In the genomic region with DNA sequence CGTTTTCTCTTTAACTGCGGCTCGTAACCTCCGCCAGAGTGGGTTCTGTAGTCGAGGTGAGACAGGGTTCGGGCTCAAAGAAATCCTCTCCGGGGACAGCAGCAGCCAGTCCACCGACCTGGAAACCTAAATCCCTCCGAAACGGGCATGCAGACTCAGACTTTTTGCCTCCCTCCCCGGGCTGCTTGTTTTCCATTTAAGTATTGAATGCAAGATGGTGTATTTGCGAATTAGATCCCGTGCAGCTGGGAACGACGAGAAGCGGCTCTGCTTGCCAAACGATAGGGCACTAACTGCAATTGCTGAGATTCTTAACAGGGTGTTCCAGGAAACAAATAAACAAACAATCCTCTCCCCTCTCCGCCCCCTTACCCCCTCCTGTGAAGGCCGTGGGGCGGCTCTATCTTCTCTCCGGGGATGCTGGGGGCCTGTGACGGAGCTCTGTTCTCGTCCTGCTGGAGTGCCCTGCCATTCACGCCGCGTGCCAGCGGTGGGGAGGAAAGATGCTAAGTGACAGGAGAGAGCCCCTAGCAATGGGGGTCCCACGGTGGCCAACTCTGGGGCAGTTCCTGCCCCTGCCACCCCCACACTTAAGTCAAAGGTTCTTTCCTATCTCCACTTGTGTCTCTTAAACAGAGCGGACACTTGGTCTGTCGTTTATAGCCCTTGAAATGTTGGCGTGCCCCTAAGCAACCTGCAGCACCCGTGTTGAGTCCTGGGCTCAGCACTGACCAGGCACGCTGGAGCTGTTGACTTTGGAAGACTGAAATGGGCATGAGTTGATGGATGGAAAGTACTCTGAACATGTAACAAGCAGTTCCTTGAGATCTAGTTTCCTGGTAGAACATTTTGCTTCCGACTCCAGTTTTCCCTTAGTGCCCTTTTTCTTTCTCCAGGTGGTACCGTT, we compare ENCODE assay signal across 8 cellular contexts. TPM values are rescaled to one million over a fixed set of nuclear protein-coding genes. Genes with fewer than 3 reads are reported as not detected.
A peak's percentile ranks its signal among the peaks of the same experiment; 100 is the strongest.
DNase-seq lines count a peak whose midpoint lies in the region; ATAC-seq and TF ChIP-seq lines count a peak whose summit lies in the region.

No MANE protein-coding gene starts in this region.

- H3K27ac Mint-ChIP-seq in MCF 10A (ENCODE audit: low read depth, unreplicated experiment) = peak overlapping the region; percentile 90

- peak overlapping the region; percentile 16 to 82 (median 77) for H3K9ac ChIP-seq in subcutaneous abdominal adipose tissue (ENCODE audit: low read length in 5 of 5)

- peak overlapping the region; percentile 95 for H3K4me3 Mint-ChIP-seq in MCF 10A (ENCODE audit: unreplicated experiment)

- H3K9me2 ChIP-seq in DOHH2 (replicated peaks; ENCODE audit: control insufficient read depth, low read length) = no peaks in the 10 kb centered on the region

- H3K27me3 ChIP-seq in DOHH2 (ENCODE audit: control insufficient read depth, low read length) (peaks cover 88% of the 10 kb centered on the region), subcutaneous abdominal adipose tissue (ENCODE audit: control insufficient read depth in 5 of 5, insufficient read depth in 4 of 5, low read length in 5 of 5) (peaks cover 9 to 29% (median 14%) of the 10 kb centered on the region in 5 donors)

- H3K27me3 Mint-ChIP-seq in MCF 10A (ENCODE audit: insufficient read depth, unreplicated experiment) = no peaks in the 10 kb centered on the region

- BruUV-seq in MCF 10A (replicated peaks; lab: Mats Ljungman, UMichigan) = no TSS peak

- no peaks in the 10 kb centered on the region for H3K9me3 Mint-ChIP-seq in MCF 10A (ENCODE audit: unreplicated experiment)

- peaks cover 26% of the 10 kb centered on the region for H3K4me1 ChIP-seq in DOHH2 (ENCODE audit: control insufficient read depth, low read length)
- H3K4me1 ChIP-seq in subcutaneous abdominal adipose tissue (ENCODE audit: control insufficient read depth in 5 of 5, insufficient read depth in 5 of 5, low read length in 5 of 5) = peaks cover 2 to 51% (median 36%) of the 10 kb centered on the region in 5 donors

- CTCF ChIA-PET in MCF 10A (lab: Yijun Ruan, JAX) = interaction anchor here (0.9 to 1.1 kb wide), 3 partner anchors 127 to 430 kb away, joined by 3 to 5 read pairs (median 3); no protein-coding TSS in a partner anchor

- no peaks in the 10 kb centered on the region for H3F3A ChIP-seq in DOHH2 (ENCODE audit: control insufficient read depth, insufficient read depth)

- intact Hi-C loops in MCF 10A (cut with micrococcal nuclease) = loop anchor here (2.0 to 10.0 kb wide), 2 partner anchors 125 to 435 kb away; partner anchors contain the start of gene CRYGS

- H3K27ac ChIP-seq in DOHH2 (ENCODE audit: low read depth, low read length) (no peak overlapping the region), subcutaneous abdominal adipose tissue (ENCODE audit: low read depth, low read length) (peak overlapping the region; percentile 60)

- H3K36me3 ChIP-seq in DOHH2 (ENCODE audit: control insufficient read depth, low read length) = no peaks in the 10 kb centered on the region
- no peaks in the 10 kb centered on the region for H3K36me3 ChIP-seq in subcutaneous abdominal adipose tissue (ENCODE audit: control insufficient read depth in 5 of 5, insufficient read depth in 5 of 5, low read length in 5 of 5)

- H3K4me3 ChIP-seq in DOHH2 (ENCODE audit: low read length) (peak overlapping the region; percentile 63), subcutaneous abdominal adipose tissue (ENCODE audit: low read depth in 1 of 5, low read length in 5 of 5) (peak overlapping the region; percentile 77 to 88 (median 82))

- peak overlapping the region; percentile 68 for H3K4me2 ChIP-seq in DOHH2 (ENCODE audit: low read length)

- H3K9me3 ChIP-seq in DOHH2 (ENCODE audit: control insufficient read depth, insufficient read depth, low read length) (no peaks in the 10 kb centered on the region), subcutaneous abdominal adipose tissue (ENCODE audit: control insufficient read depth in 5 of 5, low read length in 5 of 5) (no peaks in the 10 kb centered on the region)

- POLR2A ChIA-PET in MCF 10A (lab: Yijun Ruan, JAX) = interaction anchor here (0.6 to 3.7 kb wide), 11 partner anchors 9 to 507 kb away, joined by 3 to 25 read pairs (median 3); partner anchors contain the start of gene DNAJB11

- DNase-seq in LoVo (ENCODE audit: low spot score) (peak; percentile 40), MCF 10A (ENCODE audit: unreplicated experiment) (no peak), kidney tubule cell (ENCODE audit: low spot score) (peak; percentile 27), NCI-H524 treated with DMSO at 0.1 percent for 48 hours (lab: John Stamatoyannopoulos, UW) (no peak)

- ATAC-seq in GM18517 (IDR thresholded peaks at IDR 0.05; ENCODE audit: unreplicated experiment) (no peak), HG02678 (IDR thresholded peaks at IDR 0.05; ENCODE audit: unreplicated experiment) (no peak)

- no peak for TF ChIP-seq CTCF in DOHH2 (IDR thresholded peaks at IDR 0.05; ENCODE audit: low read depth, low read length, poor library complexity, severe bottlenecking)
- no peak for TF ChIP-seq CTCF in MCF 10A (IDR thresholded peaks at IDR 0.05; ENCODE audit: unreplicated experiment)

- H4K20me1 ChIP-seq in DOHH2 (ENCODE audit: control insufficient read depth, insufficient read depth, low read depth, low read length) = peaks cover 6% of the 10 kb centered on the region

- no peaks in the 10 kb centered on the region for H3K79me2 ChIP-seq in DOHH2 (ENCODE audit: control insufficient read depth, low read length)

- H3K4me1 Mint-ChIP-seq in MCF 10A (ENCODE audit: insufficient read depth, unreplicated experiment) = peaks cover 22% of the 10 kb centered on the region

- H3K36me3 Mint-ChIP-seq in MCF 10A (ENCODE audit: insufficient read depth, unreplicated experiment) = peaks cover 11% of the 10 kb centered on the region

RNA-seq across cellular contexts. Expression of gene ETV5, which starts 1.3 kb away (rescaled TPM):
- 93.0 and 101 TPM in 2 replicates for total RNA-seq in MCF 10A (2022)

Comparison
In these comparisons a context has a peak if more than half of its experiments do, and no peak if none do; other contexts are left out.
1. DNase-seq: peak in LoVo (single experiment) and kidney tubule cell (single experiment); none in MCF 10A (single experiment) and NCI-H524 treated with DMSO at 0.1 percent for 48 hours (single experiment).